ENCODE assay signal across 1 cellular context in the genomic region with DNA sequence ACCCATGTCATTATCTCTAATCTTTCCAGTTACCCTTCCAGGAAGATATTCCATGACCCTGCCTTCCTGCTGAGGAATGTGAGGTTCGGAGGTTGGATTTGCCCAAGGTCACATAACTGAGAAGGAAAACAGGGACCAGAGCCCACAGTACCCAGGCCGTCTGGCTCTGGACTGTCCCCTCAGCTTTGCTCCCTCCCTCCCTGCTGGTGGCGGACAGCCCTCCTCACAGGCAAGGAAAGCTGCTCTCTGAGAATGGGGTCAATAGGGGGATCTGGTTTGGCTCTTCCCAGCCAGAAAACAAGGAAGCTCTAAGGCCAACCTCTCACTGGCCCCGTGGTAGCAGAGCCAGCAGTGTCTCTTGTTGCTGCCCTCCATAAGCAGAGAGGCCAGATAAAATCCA.
TF ChIP-seq lines count a peak whose summit lies in the region.

No MANE protein-coding gene starts in this region.

TF ChIP-seq in liver, 16 proteins besides CTCF, POLR2A, EP300 and RAD21:
- TF ChIP-seq NR2F2 (IDR thresholded peaks at IDR 0.05) (peak; percentile 84), HNF4G (IDR thresholded peaks at IDR 0.05) (no peak)
